Comparison of ENCODE assay signal across 12 cellular contexts in the genomic region with DNA sequence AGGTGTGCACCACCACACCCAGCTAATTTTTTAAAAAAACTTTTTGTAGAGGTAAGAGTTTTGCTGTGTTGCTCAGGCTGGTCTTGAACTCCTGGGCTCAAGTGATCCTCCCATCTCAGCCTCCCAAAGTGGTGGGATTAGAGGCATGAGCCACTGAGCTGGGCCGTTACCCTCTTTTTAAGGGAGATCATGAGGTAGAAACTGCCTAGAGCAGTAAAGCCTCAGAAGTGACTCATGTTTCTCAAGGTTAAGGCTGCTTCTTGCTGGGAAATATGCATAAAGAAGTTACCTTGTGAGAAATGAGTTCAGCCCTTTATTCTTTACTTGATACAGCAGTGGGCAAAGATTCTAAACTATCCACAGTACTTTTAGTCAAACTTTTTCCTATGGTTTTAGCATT. TPM values are rescaled to one million over a fixed set of nuclear protein-coding genes. Genes with fewer than 3 reads are reported as not detected.
DNase-seq lines count a peak whose midpoint lies in the region; ATAC-seq, FAIRE-seq and TF ChIP-seq lines count a peak whose summit lies in the region.
"Had no signal": no experiment of that assay in that cellular context is flagged by ENCODE, and none has a peak within 500 bp of the region (broad histone marks: within the 10 kb centered on the region; RNA-seq: fewer than 3 reads in every experiment).

No MANE protein-coding gene starts in this region.

- POLR2A ChIA-PET in SK-N-SH (lab: Yijun Ruan, JAX), result no interaction called here
- POLR2A ChIA-PET in Panc1 (lab: Charles Lee), result interaction anchor here (1.0 kb wide), 1 partner anchor 11 kb away, joined by 10 read pairs; no protein-coding TSS in a partner anchor
- POLR2A ChIA-PET in K562 (lab: Yijun Ruan, JAX), result interaction anchor here (0.8 to 1.2 kb wide), 2 partner anchors 26 to 30 kb away, joined by 3 read pairs; no protein-coding TSS in a partner anchor

- H3K27ac ChIP-seq in SK-N-SH (ENCODE audit: low read depth in 2 of 2, low read length in 1 of 2) (no peak overlapping the region), Panc1 (ENCODE audit: low read length) (no peak overlapping the region), K562 (ENCODE audit: extremely low read depth, low read depth, low read length) (peak overlapping the region; percentile 77; the same call in 2 of the 3 replicates), pancreas (no peak overlapping the region), tibial nerve (no peak overlapping the region)

- H3K4me2 ChIP-seq in SK-N-SH (no peak overlapping the region), K562 (ENCODE audit: insufficient read depth, low read length) (peak overlapping the region; percentile 66; the same call in 1 of the 2 replicates)

- H3K9ac ChIP-seq in SK-N-SH (no peak overlapping the region), K562 (ENCODE audit: insufficient read depth in 1 of 2, low read depth in 2 of 2, low read length in 2 of 2) (peak overlapping the region in 1 of 2 experiments; percentile 40; a peak in 1 of 4 replicates)

- TF ChIP-seq CTCF in SK-N-SH (IDR thresholded peaks at IDR 0.05) (no peak), Panc1 (IDR thresholded peaks at IDR 0.05) (no peak), K562 (IDR thresholded peaks at IDR 0.05 in 2 of 3, conservative IDR thresholded peaks at IDR 0.05 in 1 of 3; ENCODE audit: insufficient read depth in 2 of 3, low read depth in 1 of 3, low read length in 3 of 3) (no peak), pancreas (IDR thresholded peaks at IDR 0.05) (no peak), tibial nerve (IDR thresholded peaks at IDR 0.05) (no peak)

- FAIRE-seq in K562 (lab: Jason Lieb, UNC) (no peak), pancreas (lab: Jason Lieb, UNC) (no peak)
- FAIRE-seq: A204.1 had no signal

- H3K9me1 ChIP-seq in K562 (ENCODE audit: control insufficient read depth, insufficient read depth, low read length), result no peaks in the 10 kb centered on the region

- WGBS in SK-N-SH (ENCODE audit: low lambda C conversion rate), result 79% methylated on average over 1 of the region's 1 CpG
- WGBS in K562 (ENCODE audit: insufficient coverage, low coverage, missing lambda C conversion rate), result 63% methylated on average over 1 of the region's 1 CpG
- 87 to 88% methylated on average over 1 of the region's 1 CpG for WGBS in pancreas, 2 donors
- 89 to 90% methylated on average over 1 of the region's 1 CpG for WGBS in tibial nerve, 2 donors

- ATAC-seq in SK-N-SH treated with all-trans-retinoic acid at 6 μM for 48 hours (no peak), Panc1 (0 out of 2 replicates have a peak, but pooled peaks have one; percentile 35), K562 (peak; percentile 13; the same call in 2 of the 3 replicates), pancreas (peak in 3 of 4 donors; percentile 25 to 40 (median 34))

- no peak for DNase-seq in SK-N-SH
- no peak for DNase-seq in Panc1 (ENCODE audit: low read depth, low spot score)
- peak in 1 of 4 experiments; percentile 45 for DNase-seq in K562 (ENCODE audit: extremely low read depth in 1 of 4, low spot score in 3 of 4)
- no peak for DNase-seq in pancreas
- DNase-seq in anterior cingulate cortex (lab: John Stamatoyannopoulos, UW), result no peak
- DNase-seq in NCI-H1092 treated with DMSO at 0.1 percent for 48 hours (lab: John Stamatoyannopoulos, UW), result no peak
- no peak for DNase-seq in tibial nerve (ENCODE audit: low spot score in 2 of 2)
- DNase-seq: caudate nucleus; DMS53; stimulated activated CD4-positive, alpha-beta T cell treated with anti-CD3 and anti-CD28 coated beads, Interleukin-4, amount 100 ng/mL, for 1 hour had no signal

- H3K27me3 ChIP-seq in SK-N-SH (ENCODE audit: insufficient read depth) (no peaks in the 10 kb centered on the region), Panc1 (ENCODE audit: control insufficient read depth, insufficient read depth, low read length) (no peaks in the 10 kb centered on the region), K562 (ENCODE audit: control insufficient read depth in 2 of 2, insufficient read depth in 2 of 2, low read length in 2 of 2) (no peaks in the 10 kb centered on the region), pancreas (no peaks in the 10 kb centered on the region), tibial nerve (no peaks in the 10 kb centered on the region)

- peaks cover 20% of the 10 kb centered on the region for H3F3A ChIP-seq in SK-N-SH (replicated peaks; ENCODE audit: insufficient read depth)

- no peaks in the 10 kb centered on the region for H3K36me3 ChIP-seq in SK-N-SH (replicated peaks in 1 of 2; ENCODE audit: control insufficient read depth in 1 of 2, insufficient read depth in 2 of 2, low read length in 1 of 2)
- H3K36me3 ChIP-seq in Panc1 (ENCODE audit: control insufficient read depth, insufficient read depth, low read length), result no peaks in the 10 kb centered on the region
- H3K36me3 ChIP-seq in K562 (ENCODE audit: control insufficient read depth, insufficient read depth, low read length), result peaks cover 3% of the 10 kb centered on the region; the same call in 2 of the 3 replicates
- H3K36me3 ChIP-seq in pancreas, result no peaks in the 10 kb centered on the region
- H3K36me3 ChIP-seq in tibial nerve, result no peaks in the 10 kb centered on the region

- H3K79me2 ChIP-seq in SK-N-SH (ENCODE audit: insufficient read depth), result peaks cover 98% of the 10 kb centered on the region
- H3K79me2 ChIP-seq in K562 (ENCODE audit: control insufficient read depth, insufficient read depth, low read length), result peaks cover 97% of the 10 kb centered on the region

- in situ Hi-C loops in Panc1 (cut with HindIII; ENCODE audit: low pct_unique_long_range_greater_than_20kb, low sequenced_read_pairs), result no loop called here
- in situ Hi-C loops in K562 (cut with MboI), result no loop called here

- no TSS peak for BruUV-seq in Panc1 (replicated peaks; lab: Mats Ljungman, UMichigan)
- BruUV-seq in K562 (replicated peaks; lab: Mats Ljungman, UMichigan), result no TSS peak

- CTCF ChIA-PET in SK-N-SH (lab: Yijun Ruan, JAX) (interaction anchor here (1.3 to 5.1 kb wide), 2 partner anchors 10 to 45 kb away, joined by 6 to 24 read pairs; no protein-coding TSS in a partner anchor), Panc1 (lab: Charles Lee) (no interaction called here), K562 (lab: Yijun Ruan, JAX; ENCODE audit: low intra/inter-chr PET ratio) (no interaction called here)

- H4K20me1 ChIP-seq in SK-N-SH (ENCODE audit: insufficient read depth) (peaks cover 100% of the 10 kb centered on the region), K562 (replicated peaks; ENCODE audit: control insufficient read depth, insufficient read depth, low read length) (peaks cover 22% of the 10 kb centered on the region)

- H3K4me1 ChIP-seq in SK-N-SH (ENCODE audit: control insufficient read depth in 1 of 2, insufficient read depth in 2 of 2, low read depth in 1 of 2, low read length in 1 of 2) (peaks cover 8 to 28% of the 10 kb centered on the region in 2 experiments; a peak in 3 of 4 replicates), Panc1 (ENCODE audit: control insufficient read depth, insufficient read depth, low read length) (peaks cover 54% of the 10 kb centered on the region), K562 (replicated peaks in 1 of 2; ENCODE audit: control insufficient read depth in 2 of 2, insufficient read depth in 2 of 2, low read length in 2 of 2) (peaks cover 17 to 43% of the 10 kb centered on the region in 2 experiments), pancreas (peaks cover 17 to 41% (median 19%) of the 10 kb centered on the region in 3 donors), tibial nerve (peaks cover 0 to 87% (median 26%) of the 10 kb centered on the region in 4 donors)

- no peak for TF ChIP-seq POLR2A in K562 (conservative IDR thresholded peaks at IDR 0.05)
- TF ChIP-seq POLR2A in tibial nerve (IDR thresholded peaks at IDR 0.05), result no peak

- no peak overlapping the region for H3K4me3 ChIP-seq in SK-N-SH (ENCODE audit: low read depth in 2 of 2, low read length in 1 of 2)
- no peak overlapping the region for H3K4me3 ChIP-seq in Panc1 (ENCODE audit: low read depth in 2 of 2, low read length in 2 of 2)
- no peak overlapping the region for H3K4me3 ChIP-seq in K562
- no peak overlapping the region for H3K4me3 ChIP-seq in pancreas
- H3K4me3 ChIP-seq in tibial nerve, result no peak overlapping the region

- intact Hi-C loops in Panc1 (cut with micrococcal nuclease; ENCODE audit: unreplicated experiment) (no loop called here), K562 (cut with micrococcal nuclease) (no loop called here), pancreas (cut with DNase I) (no loop called here)

- no peaks in the 10 kb centered on the region for H3K9me3 ChIP-seq in SK-N-SH
- H3K9me3 ChIP-seq in Panc1 (ENCODE audit: control insufficient read depth, insufficient read depth, low read depth, low read length), result no peaks in the 10 kb centered on the region
- no peaks in the 10 kb centered on the region for H3K9me3 ChIP-seq in K562 (replicated peaks; ENCODE audit: control insufficient read depth, insufficient read depth, low read depth, low read length)
- H3K9me3 ChIP-seq in pancreas, result no peaks in the 10 kb centered on the region
- no peaks in the 10 kb centered on the region for H3K9me3 ChIP-seq in tibial nerve

- TF ChIP-seq EP300 in SK-N-SH (IDR thresholded peaks at IDR 0.05; ENCODE audit: borderline replicate concordance in 1 of 2, low read depth in 1 of 2, low read length in 1 of 2), result no peak
- TF ChIP-seq EP300 in K562 (IDR thresholded peaks at IDR 0.05; ENCODE audit: low read length), result no peak
- TF ChIP-seq EP300 in tibial nerve (IDR thresholded peaks at IDR 0.05), result no peak

- H3K9me2 ChIP-seq in SK-N-SH, result no peaks in the 10 kb centered on the region

- no peak overlapping the region for H2AFZ ChIP-seq in SK-N-SH (ENCODE audit: low read depth)
- H2AFZ ChIP-seq in K562 (ENCODE audit: low read depth, low read length), result no peak overlapping the region

- no peak for TF ChIP-seq RAD21 in SK-N-SH (IDR thresholded peaks at IDR 0.05; ENCODE audit: low read length)
- TF ChIP-seq RAD21 in K562 (CRISPR knock-in tag; conservative IDR thresholded peaks at IDR 0.05 in 1 of 2, IDR thresholded peaks at IDR 0.05 in 1 of 2), result no peak

RNA-seq across cellular contexts. Expression of gene GRB2, which starts 38.2 kb away (rescaled TPM):
- polyA plus RNA-seq in SK-N-SH (2012; rRNA removed) (81.6 and 89.6 TPM in 2 replicates), K562 (2011; rRNA removed) (66.8 and 136 TPM in 2 replicates), K562 (2014; fragmentation: Illumina TruSeq; extraction: Trizol) (83.5 and 84.8 TPM in 2 replicates), K562 (2014; fragmentation: Nextera tagmentation; extraction: Ambion mirVana) (10 to 100 TPM; 57.2 to 69.1 TPM), K562 (2014; rRNA removed) (85.2 and 95.1 TPM in 2 replicates), pancreas (10 to 100 TPM; 18.5 to 24.4 TPM)
- polyA plus RNA-seq in SK-N-SH (2012; cell fraction: cytosol; rRNA removed), result 79.2 and 104 TPM in 2 replicates
- 83.6 and 109 TPM in 2 replicates for polyA plus RNA-seq in SK-N-SH (2012; cell fraction: nucleus; rRNA removed)
- total RNA-seq in Panc1 (2021; ENCODE audit: unreplicated experiment) (148 TPM), K562 (2014; rRNA removed) (107 and 125 TPM in 2 replicates), K562 (2014; rRNA removed; fragmentation: Illumina TruSeq; extraction: Trizol) (65.3 and 79.9 TPM in 2 replicates), K562 (2015; rRNA removed; fragmentation: Illumina TruSeq; extraction: Trizol) (70.5 and 74.3 TPM in 2 replicates), K562 (2021) (113 and 115 TPM in 2 replicates), pancreas (10 to 100 TPM; 25.2 to 64.7 (median 36.5) TPM), tibial nerve (100 to 1,000 TPM in 3 of 4 donors, 10 to 100 TPM in 1; 77.6 to 139 (median 133) TPM)
- polyA plus RNA-seq in Panc1 (2012; ENCODE audit: insufficient read length), result 94.8 TPM
- 67.9 and 104 TPM in 2 replicates for total RNA-seq in K562 (2011; cell fraction: chromatin; rRNA removed; ENCODE audit: low replicate concordance)
- total RNA-seq in K562 (2011; cell fraction: nucleolus; rRNA removed), result 72.2 and 76.5 TPM in 2 replicates
- total RNA-seq in K562 (2011; cell fraction: nucleoplasm; rRNA removed), result 69.3 and 101 TPM in 2 replicates
- 92.1 and 93.8 TPM in 2 replicates for polyA plus RNA-seq in K562 (2011; cell fraction: cytosol; rRNA removed)
- 20.1 and 22.1 TPM in 2 replicates for polyA plus RNA-seq in K562 (2011; cell fraction: nucleus; rRNA removed)
- 69.8 and 89.1 TPM in 2 replicates for polyA plus RNA-seq in K562 (2012)
- polyA minus RNA-seq in K562 (2011; rRNA and poly(A)+ RNA removed), result 32.5 and 47.6 TPM in 2 replicates
- 20.9 and 32.6 TPM in 2 replicates for polyA minus RNA-seq in K562 (2011; cell fraction: cytosol; rRNA and poly(A)+ RNA removed)
- 18.7 and 28.4 TPM in 2 replicates for polyA minus RNA-seq in K562 (2011; cell fraction: nucleus; rRNA and poly(A)+ RNA removed)
